In the genomic region with DNA sequence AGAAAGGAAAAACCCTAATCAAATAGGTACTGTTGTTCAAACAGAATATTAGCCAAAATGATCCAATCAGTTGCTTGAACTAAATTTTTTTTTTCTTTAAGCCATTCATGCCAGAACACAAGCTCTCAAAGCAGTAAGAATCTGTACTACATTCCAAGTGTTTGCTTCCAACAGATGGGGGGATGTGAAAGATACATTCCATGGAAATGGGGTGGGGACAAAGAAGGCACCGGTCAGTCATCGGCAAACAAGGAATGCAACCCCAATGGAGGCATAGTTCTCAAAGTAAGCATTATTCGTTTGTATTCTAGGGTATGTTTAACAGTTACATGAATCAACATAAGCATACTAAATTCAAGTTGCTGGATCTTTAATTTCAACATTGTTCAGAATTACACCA, we compare ENCODE assay signal across 24 cellular contexts. TPM values are rescaled to one million over a fixed set of nuclear protein-coding genes. Genes with fewer than 3 reads are reported as not detected.
"Had no signal": no experiment of that assay in that cellular context is flagged by ENCODE, and none has a peak within 500 bp of the region (broad histone marks: within the 10 kb centered on the region; RNA-seq: fewer than 3 reads in every experiment).

No MANE protein-coding gene starts in this region.

- H3K36me3 ChIP-seq: SJSA1 had no signal

- H3K9me3 ChIP-seq: SJSA1 had no signal

- ATAC-seq: HepG2 had no signal

- H3K4me2 ChIP-seq: KMS-11 had no signal

- H3K4me3 ChIP-seq: SJSA1, SK-N-MC had no signal

- DNase-seq: IMR-90, Kasumi-1, MM.1S, NCI-H1092 treated with DMSO at 0.1 percent for 48 hours, NCI-H1417, NCI-H1436 treated with DMSO at 0.1 percent for 48 hours, NCI-H1694, NCI-H187 treated with DMSO at 0.1 percent for 48 hours, NCI-H2029 treated with DMSO at 0.1 percent for 48 hours, NCI-H2107, NCI-H2227 treated with DMSO at 0.1 percent for 48 hours, NCI-H446, NCI-H510A, NCI-H524 treated with DMSO at 0.1 percent for 48 hours, NCI-H69, NCI-H774, Right ventricle myocardium superior, RPMI8226, SIG-M5 had no signal

- H3K4me1 ChIP-seq: SJSA1 had no signal

- H3K9ac ChIP-seq: KMS-11 had no signal

- H3K27ac ChIP-seq: KMS-11, SJSA1, SK-N-MC had no signal

- H3K27me3 ChIP-seq: SJSA1 had no signal

RNA-seq across cellular contexts. Expression of a gene that starts 32.5 kb away (rescaled TPM):
- total RNA-seq: HT1080 had no signal
